In the genomic region with DNA sequence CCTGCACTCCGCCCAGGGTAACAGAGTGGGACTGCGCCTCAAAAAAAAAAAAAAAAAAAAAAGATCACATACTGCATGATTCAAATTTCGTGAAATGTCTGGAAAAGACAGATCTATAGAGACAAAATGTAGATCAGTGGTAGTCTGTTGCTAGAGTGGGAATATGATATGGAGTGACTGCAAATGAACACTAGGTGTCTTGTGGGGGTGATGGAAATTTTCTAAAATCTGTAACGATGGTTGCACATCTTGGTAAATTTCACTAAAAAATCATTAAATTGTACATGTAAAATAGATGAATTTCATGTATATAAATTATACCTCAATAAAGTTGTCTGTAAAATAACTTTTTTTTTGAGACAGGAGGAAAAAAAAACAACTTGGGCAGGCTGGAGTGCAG, we compare ENCODE assay signal across 1 cellular context.
A peak's percentile ranks its signal among the peaks of the same experiment; 100 is the strongest.
TF ChIP-seq lines count a peak whose summit lies in the region.

No MANE protein-coding gene starts in this region.

TF ChIP-seq in HepG2, 621 proteins besides CTCF, POLR2A, EP300 and RAD21:
- TF ChIP-seq ZNF740 (CRISPR knock-in tag; IDR thresholded peaks at IDR 0.05) (peak; percentile 64; the same call in 1 of the 2 replicates), PAF1 (CRISPR knock-in tag; IDR thresholded peaks at IDR 0.05) (no peak)
